Comparison of ENCODE assay signal across 10 cellular contexts in genomic region chr2:37350034-37350433, GRCh38. TPM values are rescaled to one million over a fixed set of nuclear protein-coding genes. Genes with fewer than 3 reads are reported as not detected.
DNase-seq lines count a peak whose midpoint lies in the region; ATAC-seq and TF ChIP-seq lines count a peak whose summit lies in the region.
"Had no signal": no experiment of that assay in that cellular context is flagged by ENCODE, and none has a peak within 500 bp of the region (broad histone marks: within the 10 kb centered on the region; RNA-seq: fewer than 3 reads in every experiment).

No MANE protein-coding gene starts in this region.

- H3K4me3 Mint-ChIP-seq in endodermal cell (no peak overlapping the region), Caco-2 (ENCODE audit: unreplicated experiment) (no peak overlapping the region)
- H3K4me3 Mint-ChIP-seq: CD8-positive, alpha-beta T cell had no signal

- H3K4me1 ChIP-seq in BLaER1, result peaks cover 27% of the 10 kb centered on the region
- H3K4me1 ChIP-seq in endodermal cell (ENCODE audit: control insufficient read depth, insufficient read depth, low read length), result peaks cover 14% of the 10 kb centered on the region
- no peaks in the 10 kb centered on the region for H3K4me1 ChIP-seq in prostate gland (replicated peaks)
- peaks cover 0 to 50% (median 14%) of the 10 kb centered on the region in 6 donors for H3K4me1 ChIP-seq in spleen
- H3K4me1 ChIP-seq in Caco-2, result peaks cover 17% of the 10 kb centered on the region

- no peaks in the 10 kb centered on the region for H3K36me3 ChIP-seq in BLaER1
- no peaks in the 10 kb centered on the region for H3K36me3 ChIP-seq in endodermal cell (ENCODE audit: control insufficient read depth, insufficient read depth, low read length)
- no peaks in the 10 kb centered on the region for H3K36me3 ChIP-seq in prostate gland
- H3K36me3 ChIP-seq in spleen, result peaks cover 0 to 27% (median 0%) of the 10 kb centered on the region in 6 donors
- H3K36me3 ChIP-seq in Caco-2 (ENCODE audit: control insufficient read depth, insufficient read depth, low read length), result no peaks in the 10 kb centered on the region

- H3K36me3 Mint-ChIP-seq in endodermal cell (ENCODE audit: low read depth), result no peaks in the 10 kb centered on the region
- no peaks in the 10 kb centered on the region for H3K36me3 Mint-ChIP-seq in Caco-2 (ENCODE audit: insufficient read depth, unreplicated experiment)
- H3K36me3 Mint-ChIP-seq: CD8-positive, alpha-beta T cell had no signal

- H3K27ac ChIP-seq in BLaER1 (no peak overlapping the region), endodermal cell (ENCODE audit: low read depth, low read length) (no peak overlapping the region), prostate gland (no peak overlapping the region), spleen (peak overlapping the region in 3 of 8 donors; percentile 13 to 57 (median 46))

- H3K4me2 ChIP-seq in BLaER1, result peak overlapping the region; percentile 66

- no peak for TF ChIP-seq POLR2A in prostate gland (IDR thresholded peaks at IDR 0.05)
- no peak for TF ChIP-seq POLR2A in spleen (IDR thresholded peaks at IDR 0.05)

- DNase-seq in NCI-H1417 treated with DMSO at 0.1 percent for 48 hours (lab: John Stamatoyannopoulos, UW) (peak; percentile 40), endodermal cell (no peak), prostate gland (ENCODE audit: low spot score) (no peak), spleen (no peak), Caco-2 (no peak)
- DNase-seq: CD8-positive, alpha-beta T cell; IMR-90 had no signal

- H3K4me3 ChIP-seq in BLaER1, result no peak overlapping the region
- H3K4me3 ChIP-seq in endodermal cell (ENCODE audit: low read length), result no peak overlapping the region
- no peak overlapping the region for H3K4me3 ChIP-seq in prostate gland
- H3K4me3 ChIP-seq in spleen, result no peak overlapping the region
- H3K4me3 ChIP-seq in Caco-2 (ENCODE audit: low read depth, low read length), result no peak overlapping the region

- BruUV-seq in Caco-2 (replicated peaks; lab: Mats Ljungman, UMichigan), result no TSS peak

- H4K20me1 ChIP-seq in BLaER1, result no peaks in the 10 kb centered on the region

- H3K27ac Mint-ChIP-seq in endodermal cell (peak overlapping the region; percentile 24), Caco-2 (ENCODE audit: unreplicated experiment) (no peak overlapping the region)
- H3K27ac Mint-ChIP-seq: CD8-positive, alpha-beta T cell had no signal

- peak; percentile 58 for ATAC-seq in GM21717 (IDR thresholded peaks at IDR 0.05; ENCODE audit: unreplicated experiment)
- ATAC-seq in GM18873 (IDR thresholded peaks at IDR 0.05; ENCODE audit: low FRiP score, unreplicated experiment), result no peak
- ATAC-seq: CD8-positive, alpha-beta T cell had no signal

- intact Hi-C loops in prostate gland (cut with DNase I) (no loop called here), spleen (cut with DNase I; ENCODE audit: low total_unique reads) (no loop called here), Caco-2 (cut with micrococcal nuclease; ENCODE audit: unreplicated experiment) (no loop called here)

- H3K9ac ChIP-seq in BLaER1, result no peak overlapping the region
- H3K9ac ChIP-seq in endodermal cell (ENCODE audit: extremely low read depth, low read length, poor library complexity, severe bottlenecking), result no peak overlapping the region

- TF ChIP-seq CTCF in endodermal cell (conservative IDR thresholded peaks at IDR 0.05) (no peak), prostate gland (IDR thresholded peaks at IDR 0.05) (no peak), spleen (IDR thresholded peaks at IDR 0.05 in 8 of 11, conservative IDR thresholded peaks at IDR 0.05 in 3 of 11) (no peak), Caco-2 (IDR thresholded peaks at IDR 0.05; ENCODE audit: insufficient read depth in 1 of 2, low read depth in 1 of 2, low read length in 1 of 2, severe bottlenecking in 1 of 2, unreplicated experiment in 1 of 2) (no peak)

- H3K9me3 Mint-ChIP-seq in endodermal cell (no peaks in the 10 kb centered on the region), Caco-2 (ENCODE audit: unreplicated experiment) (no peaks in the 10 kb centered on the region)
- H3K9me3 Mint-ChIP-seq: CD8-positive, alpha-beta T cell had no signal

- no peaks in the 10 kb centered on the region for H3K27me3 Mint-ChIP-seq in endodermal cell (ENCODE audit: insufficient read depth)
- no peaks in the 10 kb centered on the region for H3K27me3 Mint-ChIP-seq in Caco-2 (ENCODE audit: insufficient read depth, unreplicated experiment)

- CTCF ChIA-PET in Caco-2 (lab: Charles Lee), result interaction anchor here (0.6 kb wide), 1 partner anchor 1917 kb away, joined by 3 read pairs; no protein-coding TSS in a partner anchor

- H3K27me3 ChIP-seq in BLaER1 (peaks cover 15% of the 10 kb centered on the region), endodermal cell (ENCODE audit: control insufficient read depth, insufficient read depth, low read length, poor library complexity, severe bottlenecking) (no peaks in the 10 kb centered on the region), prostate gland (replicated peaks; ENCODE audit: insufficient read depth) (no peaks in the 10 kb centered on the region), spleen (replicated peaks in 1 of 7) (peaks cover 0 to 4% (median 0%) of the 10 kb centered on the region in 7 donors), Caco-2 (replicated peaks; ENCODE audit: control insufficient read depth, insufficient read depth, low read length) (no peaks in the 10 kb centered on the region)

- 90 to 91% methylated on average over 2 to 3 of the region's 3 CpGs for WGBS in endodermal cell (ENCODE audit: insufficient coverage in 1 of 2, insufficient read length in 1 of 2), 2 experiments
- WGBS in prostate gland, result 33% methylated on average over 3 of the region's 3 CpGs
- 43 to 59% (median 52%) methylated on average over 3 of the region's 3 CpGs for WGBS in spleen, 5 donors

- H3K9me3 ChIP-seq in BLaER1, result no peaks in the 10 kb centered on the region
- no peaks in the 10 kb centered on the region for H3K9me3 ChIP-seq in endodermal cell (ENCODE audit: control insufficient read depth, low read length)
- H3K9me3 ChIP-seq in prostate gland, result no peaks in the 10 kb centered on the region
- H3K9me3 ChIP-seq in spleen, result no peaks in the 10 kb centered on the region
- no peaks in the 10 kb centered on the region for H3K9me3 ChIP-seq in Caco-2

- POLR2A ChIA-PET in Caco-2 (lab: Charles Lee), result no interaction called here

- H3K4me1 Mint-ChIP-seq in endodermal cell, result peaks cover 37% of the 10 kb centered on the region
- H3K4me1 Mint-ChIP-seq in Caco-2 (ENCODE audit: low read depth, unreplicated experiment), result peaks cover 8% of the 10 kb centered on the region

RNA-seq across cellular contexts. Expression of gene QPCT, which starts 5.6 kb away (rescaled TPM):
- total RNA-seq in endodermal cell (10 to 100 TPM; 15.9 to 17.7 TPM), prostate gland (10 to 100 TPM in 1 of 2 donors, 1 to 10 TPM in 1; 5.3 to 11.7 TPM), spleen (10 to 100 TPM; 11.5 to 46.0 (median 24.4) TPM), Caco-2 (2022) (4.7 and 6.3 TPM in 2 replicates)
- 12.5 TPM for polyA plus RNA-seq in endodermal cell (2013, experiment 1 of 2)
- 11.6 TPM for polyA plus RNA-seq in endodermal cell (2013, experiment 2 of 2)
- 1 to 10 TPM; 4.2 to 9.4 (median 4.4) TPM for polyA plus RNA-seq in spleen

RNA-seq across cellular contexts. Expression of gene PRKD3, which starts 25.4 kb away (rescaled TPM):
- total RNA-seq in endodermal cell (10 to 100 TPM; 94.4 to 95.0 TPM), prostate gland (10 to 100 TPM; 20.3 to 41.4 TPM), spleen (10 to 100 TPM; 50.9 to 78.4 (median 76.2) TPM), Caco-2 (2022) (40.2 and 41.2 TPM in 2 replicates)
- polyA plus RNA-seq in endodermal cell (2013, experiment 1 of 2), result 47.6 TPM
- 53.5 TPM for polyA plus RNA-seq in endodermal cell (2013, experiment 2 of 2)
- polyA plus RNA-seq in spleen, result 10 to 100 TPM; 12.2 to 21.0 (median 13.3) TPM
